In the genomic region with DNA sequence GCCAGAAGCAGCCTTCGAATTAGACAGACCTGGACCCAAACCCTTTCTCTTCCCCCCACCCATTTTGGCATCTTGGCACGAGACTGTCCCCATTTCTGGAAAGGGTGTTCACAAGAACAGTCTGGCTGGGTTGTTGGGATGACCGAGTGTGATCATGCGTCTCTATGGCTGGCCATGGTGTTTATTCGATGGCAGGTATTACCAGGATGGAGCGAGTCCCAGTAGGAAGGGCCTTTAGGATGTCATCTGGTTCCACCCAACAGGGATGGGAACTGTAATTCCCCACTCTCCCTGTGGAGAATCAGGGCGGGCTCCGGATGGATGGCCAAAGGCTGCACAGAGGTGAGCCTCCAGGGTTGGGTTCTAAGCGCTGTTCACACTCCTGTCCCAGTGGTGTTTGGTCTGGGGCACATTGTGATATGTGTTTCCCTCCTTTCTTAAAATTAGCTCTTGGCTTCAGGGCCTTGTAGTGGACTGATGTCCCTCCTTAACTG, we compare ENCODE assay signal across 1 cellular context.
TF ChIP-seq lines count a peak whose summit lies in the region.

No MANE protein-coding gene starts in this region.

TF ChIP-seq in HepG2, 621 proteins besides CTCF, POLR2A, EP300 and RAD21 (continued from another document):
- TF ChIP-seq HDAC1 (CRISPR knock-in tag; IDR thresholded peaks at IDR 0.05) (no peak), HOXA9 (CRISPR knock-in tag; IDR thresholded peaks at IDR 0.05; ENCODE audit: borderline replicate concordance) (no peak), ZNF605 (CRISPR knock-in tag; IDR thresholded peaks at IDR 0.05) (no peak), ZSCAN31 (CRISPR knock-in tag; IDR thresholded peaks at IDR 0.05; ENCODE audit: low read depth) (no peak), PRPF4 (IDR thresholded peaks at IDR 0.05; ENCODE audit: low read depth, low read length, poor library complexity, severe bottlenecking) (no peak), CEBPB (IDR thresholded peaks at IDR 0.05; ENCODE audit: borderline replicate concordance, low read depth, low read length) (no peak), SETDB1 (CRISPR knock-in tag; IDR thresholded peaks at IDR 0.05; ENCODE audit: borderline replicate concordance) (no peak), RNF2 (conservative IDR thresholded peaks at IDR 0.05; ENCODE audit: low read depth) (no peak), ZNF788 (CRISPR knock-in tag; IDR thresholded peaks at IDR 0.05; ENCODE audit: borderline replicate concordance) (no peak), ZNF460 (CRISPR knock-in tag; IDR thresholded peaks at IDR 0.05; ENCODE audit: borderline replicate concordance) (no peak), NONO (IDR thresholded peaks at IDR 0.05) (no peak), NONO (CRISPR knock-in tag; conservative IDR thresholded peaks at IDR 0.05) (no peak), ZNF790 (CRISPR knock-in tag; IDR thresholded peaks at IDR 0.05; ENCODE audit: borderline replicate concordance) (no peak)
- TF ChIP-seq, protein P1, sequence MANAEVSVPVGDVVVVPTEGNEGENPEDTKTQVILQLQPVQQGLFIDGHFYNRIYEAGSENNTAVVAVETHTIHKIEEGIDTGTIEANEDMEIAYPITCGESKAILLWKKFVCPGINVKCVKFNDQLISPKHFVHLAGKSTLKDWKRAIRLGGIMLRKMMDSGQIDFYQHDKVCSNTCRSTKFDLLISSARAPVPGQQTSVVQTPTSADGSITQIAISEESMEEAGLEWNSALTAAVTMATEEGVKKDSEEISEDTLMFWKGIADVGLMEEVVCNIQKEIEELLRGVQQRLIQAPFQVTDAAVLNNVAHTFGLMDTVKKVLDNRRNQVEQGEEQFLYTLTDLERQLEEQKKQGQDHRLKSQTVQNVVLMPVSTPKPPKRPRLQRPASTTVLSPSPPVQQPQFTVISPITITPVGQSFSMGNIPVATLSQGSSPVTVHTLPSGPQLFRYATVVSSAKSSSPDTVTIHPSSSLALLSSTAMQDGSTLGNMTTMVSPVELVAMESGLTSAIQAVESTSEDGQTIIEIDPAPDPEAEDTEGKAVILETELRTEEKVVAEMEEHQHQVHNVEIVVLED (CRISPR knock-in tag; IDR thresholded peaks at IDR 0.05; ENCODE audit: borderline replicate concordance), result no peak
